ENCODE assay signal across 27 cellular contexts in genomic region chr2:157318884-157319283, GRCh38. TPM values are rescaled to one million over a fixed set of nuclear protein-coding genes. Genes with fewer than 3 reads are reported as not detected.
"Had no signal": no experiment of that assay in that cellular context is flagged by ENCODE, and none has a peak within 500 bp of the region (broad histone marks: within the 10 kb centered on the region; RNA-seq: fewer than 3 reads in every experiment).

No MANE protein-coding gene starts in this region.

- ATAC-seq: activated CD8-positive, alpha-beta memory T cell treated with anti-CD3 and anti-CD28 coated beads, Interleukin-2, amount 10 ng/mL, durations not matched to agents 7 days and 5 days; activated naive CD8-positive, alpha-beta T cell treated with anti-CD3 and anti-CD28 coated beads, Interleukin-2, amount 50 U/mL, for 24 hours; effector memory CD8-positive, alpha-beta T cell; gastrocnemius medialis; left cardiac atrium; left ventricle myocardium superior; right lobe of liver; T-helper 17 cell had no signal

- H3K36me3 ChIP-seq: gastrocnemius medialis, right lobe of liver, stomach, transverse colon, uterus had no signal

- DNase-seq: activated CD4-positive, alpha-beta memory T cell treated with anti-CD3 and anti-CD28 coated beads, Interleukin-2, amount 10 ng/mL, durations not matched to agents 7 days and 5 days; activated CD4-positive, alpha-beta T cell treated with anti-CD3 and anti-CD28 coated beads, Interleukin-2, amount 10 ng/mL, durations not matched to agents 24 days and 14 days; activated CD4-positive, CD25-positive, alpha-beta regulatory T cell treated with anti-CD3 and anti-CD28 coated beads, Interleukin-2, amount 50 U/mL, for 72 hours; activated CD8-positive, alpha-beta memory T cell treated with anti-CD3 and anti-CD28 coated beads, Interleukin-2, amount 10 ng/mL, durations not matched to agents 7 days and 5 days; activated gamma-delta T cell; activated naive CD4-positive, alpha-beta T cell treated with anti-CD3 and anti-CD28 coated beads, Interleukin-2, amount 50 U/mL, for 16 hours; activated naive CD8-positive, alpha-beta T cell treated with anti-CD3 and anti-CD28 coated beads, Interleukin-2, amount 50 U/mL, for 24 hours; amygdala; cerebellar nuclear complex; effector memory CD8-positive, alpha-beta T cell; erythroblast; gastrocnemius medialis; islet precursor cell; left cardiac atrium; left ventricle myocardium superior; right lobe of liver; stimulated activated CD4-positive, alpha-beta T cell treated with anti-CD3 and anti-CD28 coated beads, Interleukin-2, amount 100 ng/mL, for 48 hours; stomach; T-helper 17 cell; T1000; testis; transverse colon; uterus had no signal

- H3K27me3 ChIP-seq: gastrocnemius medialis, hepatocyte, right lobe of liver, stomach, testis, transverse colon, uterus had no signal

- H3K4me3 ChIP-seq: coronary artery, gastrocnemius medialis, hepatocyte, right lobe of liver, stomach, testis, transverse colon, uterus had no signal

- H3K9me3 ChIP-seq: gastrocnemius medialis, right lobe of liver, stomach, testis, transverse colon, uterus had no signal

- H3K4me1 ChIP-seq: gastrocnemius medialis, right lobe of liver, stomach, testis, transverse colon, uterus had no signal

- H3K27ac ChIP-seq: coronary artery, gastrocnemius medialis, hepatocyte, right lobe of liver, stomach, testis, transverse colon, uterus had no signal

RNA-seq across cellular contexts. Expression of gene ERMN, which starts 6.7 kb away (rescaled TPM):
- total RNA-seq: gastrocnemius medialis, left ventricle myocardium superior, lung microvascular endothelial cell, mucosa of gallbladder had no signal
